ENCODE assay signal across 19 cellular contexts in the genomic region with DNA sequence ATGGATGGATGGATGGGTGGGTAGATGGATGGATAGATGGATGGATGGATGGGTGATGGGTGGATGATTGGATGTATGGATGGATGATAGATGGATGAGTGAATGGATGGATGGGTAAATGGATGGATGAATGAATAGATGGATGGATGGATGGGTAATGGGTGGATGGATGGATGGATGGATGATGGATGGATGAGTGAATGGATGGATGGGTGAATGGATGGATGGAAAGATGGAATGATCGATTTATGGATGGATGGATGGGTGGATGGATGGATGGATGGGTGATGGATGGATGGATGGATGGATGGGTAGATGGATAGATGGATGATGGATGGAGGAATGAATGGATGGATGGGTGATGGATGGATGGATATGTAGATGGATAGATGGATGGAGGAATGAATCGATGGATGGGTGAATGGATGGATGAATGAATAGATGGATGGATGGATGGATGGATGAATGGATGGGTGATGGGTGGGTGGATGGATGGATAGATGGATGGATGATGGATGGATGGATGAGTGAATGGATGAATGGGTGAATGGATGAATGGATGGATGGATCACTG.
DNase-seq lines count a peak whose midpoint lies in the region; ATAC-seq, FAIRE-seq and TF ChIP-seq lines count a peak whose summit lies in the region.
"Had no signal": no experiment of that assay in that cellular context is flagged by ENCODE, and none has a peak within 500 bp of the region (broad histone marks: within the 10 kb centered on the region; RNA-seq: fewer than 3 reads in every experiment).

No MANE protein-coding gene starts in this region.

- H3K36me3 Mint-ChIP-seq in glutamatergic neuron (ENCODE audit: unreplicated experiment), result peaks cover 41% of the 10 kb centered on the region

- H3K4me1 ChIP-seq in BLaER1 treated with 17β-estradiol and CSF1 and Interleukin-3, amounts not matched to agents 10 nM and 100 nM, result peaks cover 21 to 44% (median 32%) of the 10 kb centered on the region in 10 experiments

- H3K27ac ChIP-seq in BLaER1 treated with 17β-estradiol and CSF1 and Interleukin-3, amounts not matched to agents 10 nM and 100 nM, result no peak overlapping the region
- H3K27ac ChIP-seq: C4-2B, KMS-11 had no signal

- peaks cover 23 to 36% (median 25%) of the 10 kb centered on the region in 11 experiments for H3K9me3 ChIP-seq in BLaER1 treated with 17β-estradiol and CSF1 and Interleukin-3, amounts not matched to agents 10 nM and 100 nM (replicated peaks in 1 of 11)

- no peak overlapping the region for H3K4me3 ChIP-seq in BLaER1 treated with 17β-estradiol and CSF1 and Interleukin-3, amounts not matched to agents 10 nM and 100 nM
- H3K4me3 ChIP-seq in bronchial epithelial cell (ENCODE audit: low read depth, low read length), result no peak overlapping the region
- H3K4me3 ChIP-seq: GM23338 had no signal

- 0 out of 22 replicates have a peak, but pooled peaks cover 0 to 5% (median 0%) of the 10 kb centered on the region in 11 experiments for H3K27me3 ChIP-seq in BLaER1 treated with 17β-estradiol and CSF1 and Interleukin-3, amounts not matched to agents 10 nM and 100 nM
- H3K27me3 ChIP-seq in bronchial epithelial cell (ENCODE audit: control insufficient read depth, insufficient read depth, low read length), result no peaks in the 10 kb centered on the region

- H3K27ac Mint-ChIP-seq in glutamatergic neuron (ENCODE audit: unreplicated experiment), result peak overlapping the region; percentile 50
- H3K27ac Mint-ChIP-seq: B cell; CD4-positive, alpha-beta memory T cell; GM23338; H9 had no signal

- CTCF ChIA-PET in HEK293T (lab: Yijun Ruan, JAX), result no interaction called here

- H3K36me3 ChIP-seq in BLaER1 treated with 17β-estradiol and CSF1 and Interleukin-3, amounts not matched to agents 10 nM and 100 nM, result no peaks in the 10 kb centered on the region
- H3K36me3 ChIP-seq in bronchial epithelial cell (ENCODE audit: control insufficient read depth, insufficient read depth, low read length), result no peaks in the 10 kb centered on the region

- peaks cover 0 to 14% (median 8%) of the 10 kb centered on the region in 11 experiments; a peak in 8 of 22 replicates for H4K20me1 ChIP-seq in BLaER1 treated with 17β-estradiol and CSF1 and Interleukin-3, amounts not matched to agents 10 nM and 100 nM

- peak overlapping the region; percentile 77 to 98 (median 88); a peak in 21 of 22 replicates for H3K4me2 ChIP-seq in BLaER1 treated with 17β-estradiol and CSF1 and Interleukin-3, amounts not matched to agents 10 nM and 100 nM
- H3K4me2 ChIP-seq: GM23338, KMS-11 had no signal

- POLR2A ChIA-PET in HEK293T (lab: Yijun Ruan, JAX), result no interaction called here

- H3K4me3 Mint-ChIP-seq in glutamatergic neuron (ENCODE audit: unreplicated experiment), result no peak overlapping the region
- H3K4me3 Mint-ChIP-seq: B cell; CD4-positive, alpha-beta memory T cell; GM23338; H9 had no signal

- peaks cover 18% of the 10 kb centered on the region for H3K27me3 Mint-ChIP-seq in glutamatergic neuron (ENCODE audit: unreplicated experiment)

- no peak overlapping the region for H3K9ac ChIP-seq in BLaER1 treated with 17β-estradiol and CSF1 and Interleukin-3, amounts not matched to agents 10 nM and 100 nM
- H3K9ac ChIP-seq: KMS-11 had no signal

- FAIRE-seq in bronchial epithelial cell (lab: Jason Lieb, UNC), result peak; percentile 72
- FAIRE-seq: GM12892, GM18507 had no signal

- no peak for DNase-seq in HEK293T (ENCODE audit: extremely low spot score)
- no peak for DNase-seq in bronchial epithelial cell (ENCODE audit: low read depth)
- DNase-seq in glutamatergic neuron, result no peak
- DNase-seq in GOT3 (lab: John Stamatoyannopoulos, UW), result no peak
- DNase-seq in mesenteric fat pad (ENCODE audit: low spot score), result no peak
- DNase-seq in NCI-H1694 (lab: John Stamatoyannopoulos, UW), result no peak
- DNase-seq: CD4-positive, alpha-beta memory T cell; DMS153; DMS79; GDM1; H9 had no signal

- no peak for TF ChIP-seq CTCF in bronchial epithelial cell (IDR thresholded peaks at IDR 0.05; ENCODE audit: insufficient read depth, low read length, severe bottlenecking)
- TF ChIP-seq CTCF in glutamatergic neuron (IDR thresholded peaks at IDR 0.05; ENCODE audit: partially characterized antibody, unreplicated experiment), result no peak

- H3K4me1 Mint-ChIP-seq in glutamatergic neuron (ENCODE audit: low read depth, unreplicated experiment), result peaks cover 7% of the 10 kb centered on the region
- H3K4me1 Mint-ChIP-seq: B cell; CD4-positive, alpha-beta memory T cell; GM23338; H9 had no signal

- no peak for ATAC-seq in HG02798 (IDR thresholded peaks at IDR 0.05; ENCODE audit: poor library complexity, unreplicated experiment)
- ATAC-seq: GM23338 had no signal

- peaks cover 22% of the 10 kb centered on the region for H3K9me3 Mint-ChIP-seq in glutamatergic neuron (ENCODE audit: unreplicated experiment)

TF ChIP-seq in HEK293T, 16 proteins besides CTCF, POLR2A, EP300 and RAD21:
- no peak for TF ChIP-seq NFRKB (IDR thresholded peaks at IDR 0.05)
- no peak for TF ChIP-seq TARDBP (IDR thresholded peaks at IDR 0.05)
- no peak for TF ChIP-seq ELF4 (IDR thresholded peaks at IDR 0.05)
- TF ChIP-seq BHLHE40 (IDR thresholded peaks at IDR 0.05; ENCODE audit: borderline replicate concordance), result no peak
- no peak for TF ChIP-seq HDGF (IDR thresholded peaks at IDR 0.05; ENCODE audit: borderline replicate concordance)
- 0 out of 2 replicates have a peak, but pooled peaks have one; percentile 9 for TF ChIP-seq CTBP1 (IDR thresholded peaks at IDR 0.05; ENCODE audit: borderline replicate concordance)
